Comparison of ENCODE assay signal across 9 cellular contexts in the genomic region with DNA sequence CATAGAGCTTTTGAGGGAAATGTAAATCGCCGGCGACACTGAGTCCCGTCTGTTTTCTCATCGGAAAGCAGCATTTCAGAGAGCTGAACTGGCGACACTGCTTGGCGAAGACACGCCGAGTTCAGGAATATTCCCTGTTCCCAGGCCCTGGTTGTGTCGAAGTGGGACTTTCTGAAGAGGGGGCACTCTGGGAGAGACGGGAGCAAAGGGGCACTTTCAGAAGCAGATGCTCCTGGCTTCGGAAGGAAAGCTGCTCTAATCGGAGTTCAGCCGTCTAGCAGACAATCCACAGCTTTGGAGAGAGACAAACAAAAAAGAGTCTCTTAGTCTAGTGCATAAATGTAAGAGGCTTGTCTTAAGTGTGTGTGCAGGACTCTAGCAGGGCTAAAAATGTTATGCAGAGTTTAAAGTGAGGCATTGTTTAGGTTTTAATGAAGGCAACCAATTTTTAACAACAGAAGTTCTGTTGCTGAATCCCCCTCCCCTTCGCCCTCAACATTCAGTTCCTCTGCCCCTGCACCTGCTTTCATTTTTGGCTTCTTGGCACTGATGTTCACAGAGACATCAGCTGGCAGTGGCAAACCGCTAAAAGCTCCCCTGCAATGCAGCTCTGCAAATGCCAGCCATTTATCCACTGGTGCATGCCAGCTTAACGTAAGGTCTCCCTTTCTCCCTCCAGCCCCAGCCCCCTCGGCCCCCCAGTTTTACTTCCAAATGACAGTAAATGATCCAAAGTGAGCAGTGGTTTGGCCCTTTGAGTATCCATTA.
DNase-seq lines count a peak whose midpoint lies in the region; ATAC-seq and TF ChIP-seq lines count a peak whose summit lies in the region.
"Had no signal": no experiment of that assay in that cellular context is flagged by ENCODE, and none has a peak within 500 bp of the region (broad histone marks: within the 10 kb centered on the region; RNA-seq: fewer than 3 reads in every experiment).

No MANE protein-coding gene starts in this region.

- TF ChIP-seq CTCF in stomach (IDR thresholded peaks at IDR 0.05) = no peak

- peaks cover 3% of the 10 kb centered on the region for H3K4me1 Mint-ChIP-seq in activated naive CD8-positive, alpha-beta T cell treated with anti-CD3 and anti-CD28 coated beads, Interleukin-2, amount 50 U/mL, for 24 hours

- H3K9ac ChIP-seq in iPS-20b (ENCODE audit: low read depth, low read length) = peak overlapping the region; percentile 66; the same call in 1 of the 2 replicates

- H3K36me3 ChIP-seq in iPS-20b (ENCODE audit: insufficient read depth, low read depth, low read length) (no peaks in the 10 kb centered on the region), stomach (no peaks in the 10 kb centered on the region)

- no peaks in the 10 kb centered on the region for H3K36me3 Mint-ChIP-seq in activated naive CD8-positive, alpha-beta T cell treated with anti-CD3 and anti-CD28 coated beads, Interleukin-2, amount 50 U/mL, for 24 hours (ENCODE audit: low read depth)

- no peak overlapping the region for H3K27ac ChIP-seq in iPS-20b (ENCODE audit: low read length)
- H3K27ac ChIP-seq in stomach = peak overlapping the region in 4 of 5 donors; percentile 56 to 73 (median 66)

- TF ChIP-seq EP300 in stomach (IDR thresholded peaks at IDR 0.05) = no peak

- H3K9me3 ChIP-seq in iPS-20b (ENCODE audit: insufficient read depth, low read depth, low read length) = no peaks in the 10 kb centered on the region
- H3K9me3 ChIP-seq in stomach = no peaks in the 10 kb centered on the region

- 14 to 21% (median 16%) methylated on average over 17 to 18 of the region's 18 CpGs for WGBS in stomach, 5 donors

- H3K4me3 ChIP-seq in iPS-20b (ENCODE audit: low read length) = peak overlapping the region; percentile 73
- peak overlapping the region; percentile 22 to 41 (median 36) for H3K4me3 ChIP-seq in stomach

- H3K9me3 Mint-ChIP-seq in activated naive CD8-positive, alpha-beta T cell treated with anti-CD3 and anti-CD28 coated beads, Interleukin-2, amount 50 U/mL, for 24 hours = no peaks in the 10 kb centered on the region
- H3K9me3 Mint-ChIP-seq: dendritic cell treated with granulocyte-macrophage colony-stimulating factor and Interleukin-4, amounts not matched to agents 40 ng/mL and 50 ng/mL, for 4 days had no signal

- no peak for ATAC-seq in activated naive CD8-positive, alpha-beta T cell treated with anti-CD3 and anti-CD28 coated beads, Interleukin-2, amount 50 U/mL, for 24 hours
- ATAC-seq in esophagus mucosa = no peak
- no peak for ATAC-seq in HG03095 (IDR thresholded peaks at IDR 0.05; ENCODE audit: unreplicated experiment)

- intact Hi-C loops in stomach (cut with DNase I; ENCODE audit: low total_unique reads) = no loop called here

- peaks cover 12% of the 10 kb centered on the region for H3K27me3 ChIP-seq in iPS-20b (ENCODE audit: insufficient read depth, low read length)
- no peaks in the 10 kb centered on the region for H3K27me3 ChIP-seq in stomach

- H3K27ac Mint-ChIP-seq in activated naive CD8-positive, alpha-beta T cell treated with anti-CD3 and anti-CD28 coated beads, Interleukin-2, amount 50 U/mL, for 24 hours = no peak overlapping the region
- H3K27ac Mint-ChIP-seq: dendritic cell treated with granulocyte-macrophage colony-stimulating factor and Interleukin-4, amounts not matched to agents 40 ng/mL and 50 ng/mL, for 4 days had no signal

- H3K4me3 Mint-ChIP-seq in activated naive CD8-positive, alpha-beta T cell treated with anti-CD3 and anti-CD28 coated beads, Interleukin-2, amount 50 U/mL, for 24 hours = peak overlapping the region; percentile 3
- H3K4me3 Mint-ChIP-seq: dendritic cell treated with granulocyte-macrophage colony-stimulating factor and Interleukin-4, amounts not matched to agents 40 ng/mL and 50 ng/mL, for 4 days had no signal

- peaks cover 5% of the 10 kb centered on the region; the same call in 1 of the 2 replicates for H3K4me1 ChIP-seq in iPS-20b (ENCODE audit: insufficient read depth, low read length)
- H3K4me1 ChIP-seq in stomach = peaks cover 0 to 25% (median 15%) of the 10 kb centered on the region in 4 donors

- peaks cover 7% of the 10 kb centered on the region for H3K27me3 Mint-ChIP-seq in activated naive CD8-positive, alpha-beta T cell treated with anti-CD3 and anti-CD28 coated beads, Interleukin-2, amount 50 U/mL, for 24 hours

- TF ChIP-seq POLR2A in stomach (IDR thresholded peaks at IDR 0.05) = no peak

- DNase-seq in NCI-H1092 treated with DMSO at 0.1 percent for 48 hours (lab: John Stamatoyannopoulos, UW) (peak; percentile 95), stomach (no peak), T-helper 9 cell (no peak), NK-92 (lab: John Stamatoyannopoulos, UW; ENCODE audit: unreplicated experiment) (no peak)
- DNase-seq in activated naive CD8-positive, alpha-beta T cell treated with anti-CD3 and anti-CD28 coated beads, Interleukin-2, amount 50 U/mL, for 24 hours = no peak
